15 cellular contexts compared by ENCODE assay signal in the genomic region with DNA sequence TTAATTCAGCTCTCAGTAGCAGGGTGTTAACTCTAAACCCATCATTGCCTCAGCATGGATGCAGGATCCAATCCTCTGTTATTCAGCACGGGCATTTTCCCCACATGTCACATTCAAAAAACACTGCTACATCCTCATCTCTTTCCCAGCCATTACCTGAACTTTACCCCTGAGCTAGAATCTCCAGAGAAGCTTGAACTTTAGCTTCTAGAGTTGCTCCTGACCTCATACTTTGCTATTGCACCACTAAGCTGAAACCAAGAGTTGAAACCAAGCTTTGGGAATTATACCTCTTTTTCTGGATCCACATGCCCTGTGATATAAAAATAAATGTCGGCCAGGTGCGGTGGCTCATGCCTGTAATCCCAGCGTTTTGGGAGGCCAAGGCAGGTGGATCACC.
"Had no signal": no experiment of that assay in that cellular context is flagged by ENCODE, and none has a peak within 500 bp of the region (broad histone marks: within the 10 kb centered on the region; RNA-seq: fewer than 3 reads in every experiment).

No MANE protein-coding gene starts in this region.

- DNase-seq: activated CD4-positive, alpha-beta T cell treated with anti-CD3 and anti-CD28 coated beads, Interleukin-2, amount 10 ng/mL, durations not matched to agents 7 days and 5 days; activated CD4-positive, CD25-positive, alpha-beta regulatory T cell; activated CD8-positive, alpha-beta T cell treated with anti-CD3 and anti-CD28 coated beads, Interleukin-2, amount 10 ng/mL, durations not matched to agents 7 days and 5 days; activated naive CD4-positive, alpha-beta T cell treated with anti-CD3 and anti-CD28 coated beads for 36 hours; activated T-cell treated with anti-CD3 and anti-CD28 coated beads, Interleukin-2, amount 50 U/mL, for 24 hours; aorta; effector CD4-positive, alpha-beta T cell; immature natural killer cell; kidney glomerular epithelial cell; stimulated activated CD4-positive, alpha-beta T cell treated with anti-CD3 and anti-CD28 coated beads, Interleukin-2, amount 100 ng/mL, for 24 hours; stimulated activated naive CD8-positive, alpha-beta T cell treated with anti-CD3 and anti-CD28 coated beads, Interleukin-15, Interleukin-2, amounts not matched to agents 100 U/mL and 50 U/mL, for 24 hours; T-helper 1 cell; T-helper 9 cell; trophoblast cell had no signal

- H3K4me3 ChIP-seq: lung had no signal

- ATAC-seq: activated CD8-positive, alpha-beta T cell treated with anti-CD3 and anti-CD28 coated beads, Interleukin-2, amount 10 ng/mL, durations not matched to agents 7 days and 5 days; stimulated activated naive CD8-positive, alpha-beta T cell treated with anti-CD3 and anti-CD28 coated beads, Interleukin-15, Interleukin-2, amounts not matched to agents 100 U/mL and 50 U/mL, for 24 hours had no signal
